8 cellular contexts compared by ENCODE assay signal in genomic region chr11:65095974-65096806, GRCh38. TPM values are rescaled to one million over a fixed set of nuclear protein-coding genes. Genes with fewer than 3 reads are reported as not detected.
DNase-seq lines count a peak whose midpoint lies in the region; ATAC-seq and TF ChIP-seq lines count a peak whose summit lies in the region.

Gene VPS51 (plus strand): TSS chr11:65096214. CDS start chr11:65096251, 37 bp downstream.

- peaks cover 6 to 42% (median 25%) of the 10 kb centered on the region in 11 experiments; a peak in 16 of 22 replicates for H3K36me3 ChIP-seq in BLaER1 treated with 17β-estradiol and CSF1 and Interleukin-3, amounts not matched to agents 10 nM and 100 nM
- H3K36me3 ChIP-seq in duodenal mucosa (ENCODE audit: control insufficient read depth in 1 of 2, insufficient read depth in 2 of 2, low read length in 2 of 2) (peaks cover 0 to 12% of the 10 kb centered on the region in 2 donors), right lobe of liver (peaks cover 0 to 7% (median 0%) of the 10 kb centered on the region in 4 donors)

- peak within 1 kb of the TSS; percentile 82 to 97 (median 90) for H3K4me2 ChIP-seq in BLaER1 treated with 17β-estradiol and CSF1 and Interleukin-3, amounts not matched to agents 10 nM and 100 nM

- peaks cover 17% of the 10 kb centered on the region for H3K4me1 Mint-ChIP-seq in activated CD4-positive, alpha-beta memory T cell treated with anti-CD3 and anti-CD28 coated beads for 36 hours (ENCODE audit: low read depth)

- intact Hi-C loops in activated CD4-positive, alpha-beta memory T cell treated with anti-CD3 and anti-CD28 coated beads for 36 hours (cut with micrococcal nuclease), result loop anchor here (1.0 kb wide), 4 partner anchors 12 to 37 kb away; partner anchors contain the start of genes CDCA5, ZFPL1 and ZNHIT2
- intact Hi-C loops in right lobe of liver (cut with DNase I), result no loop called here

- 0% methylated on average over 9 of the region's 52 CpGs for WGBS in right lobe of liver (ENCODE audit: insufficient coverage, low coverage, low lambda C conversion rate, missing lambda C conversion rate)

- CTCF ChIA-PET in activated CD4-positive, alpha-beta memory T cell treated with anti-CD3 and anti-CD28 coated beads for 36 hours (lab: Charles Lee), result interaction anchor here (1.6 to 13.1 kb wide), 2 partner anchors 15 to 21 kb away, joined by 6 to 122 read pairs; partner anchors contain the start of genes TM7SF2 and ZNHIT2

- H3K27me3 ChIP-seq in BLaER1 treated with 17β-estradiol and CSF1 and Interleukin-3, amounts not matched to agents 10 nM and 100 nM, result no peaks in the 10 kb centered on the region
- H3K27me3 ChIP-seq in duodenal mucosa (ENCODE audit: control insufficient read depth in 1 of 2, insufficient read depth in 2 of 2, low read length in 2 of 2) (no peaks in the 10 kb centered on the region), right lobe of liver (no peaks in the 10 kb centered on the region)

- peaks cover 7% of the 10 kb centered on the region for H3K36me3 Mint-ChIP-seq in activated CD4-positive, alpha-beta memory T cell treated with anti-CD3 and anti-CD28 coated beads for 36 hours

- no peaks in the 10 kb centered on the region for H3K9me3 ChIP-seq in BLaER1 treated with 17β-estradiol and CSF1 and Interleukin-3, amounts not matched to agents 10 nM and 100 nM (replicated peaks in 1 of 11)
- H3K9me3 ChIP-seq in duodenal mucosa (ENCODE audit: control insufficient read depth in 1 of 2, low read length in 2 of 2), result no peaks in the 10 kb centered on the region
- no peaks in the 10 kb centered on the region for H3K9me3 ChIP-seq in right lobe of liver

- POLR2A ChIA-PET in activated CD4-positive, alpha-beta memory T cell treated with anti-CD3 and anti-CD28 coated beads for 36 hours (lab: Charles Lee), result interaction anchor here (0.6 to 2.4 kb wide), 12 partner anchors 10 to 333 kb away, joined by 3 to 17 read pairs (median 4); partner anchors contain the start of genes ARL2, CDCA5, FAU and MRPL49

- ATAC-seq in GM19372 (IDR thresholded peaks at IDR 0.05; ENCODE audit: low read depth, unreplicated experiment) (peak; percentile 87), HG03521 (IDR thresholded peaks at IDR 0.05; ENCODE audit: unreplicated experiment) (peak; percentile 70), right lobe of liver (peak; percentile 91 to 95 (median 94))

- TF ChIP-seq CTCF in right lobe of liver (IDR thresholded peaks at IDR 0.05), result peak in 1 of 4 donors; percentile 19

- H4K20me1 ChIP-seq in BLaER1 treated with 17β-estradiol and CSF1 and Interleukin-3, amounts not matched to agents 10 nM and 100 nM, result peaks cover 0 to 39% (median 4%) of the 10 kb centered on the region in 11 experiments; a peak in 7 of 22 replicates

- peaks cover 8 to 21% (median 13%) of the 10 kb centered on the region in 10 experiments for H3K4me1 ChIP-seq in BLaER1 treated with 17β-estradiol and CSF1 and Interleukin-3, amounts not matched to agents 10 nM and 100 nM
- H3K4me1 ChIP-seq in duodenal mucosa (ENCODE audit: control insufficient read depth in 1 of 2, insufficient read depth in 2 of 2, low read length in 2 of 2), result peaks cover 9% of the 10 kb centered on the region in 2 donors
- H3K4me1 ChIP-seq in right lobe of liver, result peaks cover 0 to 22% (median 8%) of the 10 kb centered on the region in 4 donors

- H3K4me3 Mint-ChIP-seq in activated CD4-positive, alpha-beta memory T cell treated with anti-CD3 and anti-CD28 coated beads for 36 hours, result peak within 1 kb of the TSS; percentile 93

- H3K27ac Mint-ChIP-seq in activated CD4-positive, alpha-beta memory T cell treated with anti-CD3 and anti-CD28 coated beads for 36 hours, result peak within 1 kb of the TSS; percentile 97

- peak; percentile 87 for TF ChIP-seq POLR2A in right lobe of liver (IDR thresholded peaks at IDR 0.05)

- peak; percentile 93 for DNase-seq in NCI-H774 (lab: John Stamatoyannopoulos, UW)
- DNase-seq in activated CD4-positive, alpha-beta memory T cell treated with anti-CD3 and anti-CD28 coated beads for 36 hours, result peak; percentile 91
- DNase-seq in right lobe of liver, result peak; percentile 89 to 93 (median 93)
- peak; percentile 89 for DNase-seq in stimulated activated CD4-positive, alpha-beta T cell treated with anti-CD3 and anti-CD28 coated beads, Interleukin-4, amount 100 ng/mL, for 24 hours

- no peaks in the 10 kb centered on the region for H3K9me3 Mint-ChIP-seq in activated CD4-positive, alpha-beta memory T cell treated with anti-CD3 and anti-CD28 coated beads for 36 hours

- peak within 1 kb of the TSS; percentile 86 to 94 (median 90) for H3K9ac ChIP-seq in BLaER1 treated with 17β-estradiol and CSF1 and Interleukin-3, amounts not matched to agents 10 nM and 100 nM
- H3K9ac ChIP-seq in duodenal mucosa (ENCODE audit: low read depth in 1 of 2, low read length in 2 of 2), result peak within 1 kb of the TSS; percentile 58 to 77

- peak within 1 kb of the TSS; percentile 81 to 93 (median 87) for H3K27ac ChIP-seq in BLaER1 treated with 17β-estradiol and CSF1 and Interleukin-3, amounts not matched to agents 10 nM and 100 nM
- H3K27ac ChIP-seq in duodenal mucosa (ENCODE audit: low read depth, low read length) (peak within 1 kb of the TSS; percentile 89), right lobe of liver (peak within 1 kb of the TSS; percentile 78 to 91 (median 88))

- H3K27me3 Mint-ChIP-seq in activated CD4-positive, alpha-beta memory T cell treated with anti-CD3 and anti-CD28 coated beads for 36 hours, result no peaks in the 10 kb centered on the region

- H3K4me3 ChIP-seq in BLaER1 treated with 17β-estradiol and CSF1 and Interleukin-3, amounts not matched to agents 10 nM and 100 nM, result peak within 1 kb of the TSS; percentile 68 to 88 (median 78)
- H3K4me3 ChIP-seq in duodenal mucosa (ENCODE audit: low read depth in 1 of 2, low read length in 2 of 2) (peak within 1 kb of the TSS; percentile 79 to 94), right lobe of liver (peak within 1 kb of the TSS; percentile 84 to 97 (median 89))

RNA-seq across cellular contexts. Expression of gene VPS51, which starts in this region (rescaled TPM):
- total RNA-seq in activated CD4-positive, alpha-beta memory T cell treated with anti-CD3 and anti-CD28 coated beads for 36 hours, result 10 to 100 TPM; 97.1 to 99.2 TPM
- 100 to 1,000 TPM in 2 of 6 experiments, 10 to 100 TPM in 4; 41.5 to 170 (median 50.2) TPM for total RNA-seq in right lobe of liver

Comparison
In these comparisons a context has a peak if more than half of its experiments do, and no peak if none do; other contexts are left out.
1. Peak in every context shown above with its lines: DNase-seq, ATAC-seq, H3K4me3 ChIP-seq and H3K27ac ChIP-seq.